Comparison of ENCODE assay signal across 29 cellular contexts in the genomic region with DNA sequence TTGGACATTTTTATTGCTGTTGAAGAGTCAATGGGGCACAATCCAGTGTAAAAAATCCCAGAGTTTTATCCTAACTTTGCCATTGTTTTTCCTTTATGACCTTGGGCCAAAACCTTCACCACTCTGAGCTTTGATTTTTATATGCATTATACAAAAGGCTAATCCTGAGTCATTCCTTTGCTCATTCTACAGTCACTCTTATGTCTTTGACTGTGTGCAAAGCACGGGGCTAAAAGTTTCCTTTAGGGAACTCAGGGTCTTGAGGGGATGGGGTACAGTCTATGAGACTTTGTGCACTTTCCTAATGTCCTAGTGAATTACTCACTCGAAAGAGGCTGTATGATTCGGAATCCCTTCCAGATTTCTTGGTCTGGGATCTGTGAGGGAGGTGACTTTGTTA.
DNase-seq lines count a peak whose midpoint lies in the region; ATAC-seq, FAIRE-seq and TF ChIP-seq lines count a peak whose summit lies in the region.
"Had no signal": no experiment of that assay in that cellular context is flagged by ENCODE, and none has a peak within 500 bp of the region (broad histone marks: within the 10 kb centered on the region; RNA-seq: fewer than 3 reads in every experiment).

No MANE protein-coding gene starts in this region.

- H3K27me3 ChIP-seq in PC-3 (ENCODE audit: low read length): no peaks in the 10 kb centered on the region
- H3K27me3 ChIP-seq in bronchial epithelial cell (ENCODE audit: control insufficient read depth, insufficient read depth, low read length): no peaks in the 10 kb centered on the region
- no peaks in the 10 kb centered on the region for H3K27me3 ChIP-seq in foreskin keratinocyte
- H3K27me3 ChIP-seq: vagina had no signal

- H3K79me2 ChIP-seq in PC-3 (ENCODE audit: low read length): no peaks in the 10 kb centered on the region
- H3K79me2 ChIP-seq: parathyroid adenoma had no signal

- H3K4me3 ChIP-seq in PC-3 (ENCODE audit: low read length) (no peak overlapping the region), bronchial epithelial cell (ENCODE audit: low read depth, low read length) (no peak overlapping the region)
- H3K4me3 ChIP-seq: left ventricle myocardium inferior, SK-N-MC, skin epidermis, thoracic aorta, vagina had no signal

- H4K20me1 ChIP-seq in PC-3 (ENCODE audit: low read length): no peaks in the 10 kb centered on the region

- no peaks in the 10 kb centered on the region for H3K9me3 ChIP-seq in PC-3 (ENCODE audit: low read length)
- H3K9me3 ChIP-seq: left ventricle myocardium inferior, thoracic aorta, vagina had no signal

- no peaks in the 10 kb centered on the region for H3K36me3 ChIP-seq in PC-3 (ENCODE audit: low read depth, low read length)
- no peaks in the 10 kb centered on the region for H3K36me3 ChIP-seq in bronchial epithelial cell (ENCODE audit: control insufficient read depth, insufficient read depth, low read length)
- H3K36me3 ChIP-seq: left ventricle myocardium inferior, thoracic aorta, vagina had no signal

- TF ChIP-seq CTCF in PC-3 (conservative IDR thresholded peaks at IDR 0.05; ENCODE audit: low read depth, low read length) (no peak), bronchial epithelial cell (IDR thresholded peaks at IDR 0.05; ENCODE audit: insufficient read depth, low read length, severe bottlenecking) (no peak), foreskin keratinocyte (conservative IDR thresholded peaks at IDR 0.05) (no peak)

- H3K9me2 ChIP-seq in PC-3 (replicated peaks; ENCODE audit: low read length): no peaks in the 10 kb centered on the region

- peak overlapping the region; percentile 4 for H3K4me2 ChIP-seq in PC-3 (ENCODE audit: low read length)

- H3F3A ChIP-seq in PC-3 (ENCODE audit: low read length, unreplicated experiment): peaks cover 14% of the 10 kb centered on the region

- peaks cover 43% of the 10 kb centered on the region for H3K4me1 ChIP-seq in PC-3 (ENCODE audit: insufficient read depth, low read length)
- H3K4me1 ChIP-seq in foreskin keratinocyte: peaks cover 30% of the 10 kb centered on the region
- H3K4me1 ChIP-seq: left ventricle myocardium inferior, parathyroid adenoma, vagina had no signal

- no TSS peak for BruUV-seq in PC-3 (replicated peaks; lab: Mats Ljungman, UMichigan)

- H3K9ac ChIP-seq in PC-3 (ENCODE audit: low read length): no peak overlapping the region
- H3K9ac ChIP-seq: parathyroid adenoma had no signal

- peak; percentile 78 for DNase-seq in PC-3
- DNase-seq in bronchial epithelial cell (ENCODE audit: low read depth): peak; percentile 57
- peak in 1 of 2 donors; percentile 62 for DNase-seq in foreskin keratinocyte
- DNase-seq in glomerular visceral epithelial cell (ENCODE audit: extremely low spot score): no peak
- no peak for DNase-seq in cortex of kidney (lab: John Stamatoyannopoulos, UW)
- no peak for DNase-seq in stimulated activated CD8-positive, alpha-beta memory T cell treated with anti-CD3 and anti-CD28 coated beads, Interleukin-4, amount 100 ng/mL, for 48 hours
- DNase-seq: ACHN; activated CD4-positive, alpha-beta memory T cell treated with anti-CD3 and anti-CD28 coated beads, Interleukin-2, amount 10 ng/mL, durations not matched to agents 7 days and 5 days; activated CD4-positive, CD25-positive, alpha-beta regulatory T cell treated with anti-CD3 and anti-CD28 coated beads, Interleukin-2, amount 50 U/mL, for 72 hours; activated CD8-positive, alpha-beta memory T cell treated with anti-CD3 and anti-CD28 coated beads, Interleukin-2, amount 50 U/mL, for 4 hours; activated naive CD4-positive, alpha-beta T cell; activated naive CD8-positive, alpha-beta T cell treated with anti-CD3 and anti-CD28 coated beads, Interleukin-2, amount 50 U/mL, for 24 hours; CD8-positive, alpha-beta memory T cell; head of caudate nucleus; Karpas-422; left ventricle myocardium inferior; stimulated activated naive CD8-positive, alpha-beta T cell treated with anti-CD3 and anti-CD28 coated beads, Interleukin-15, amount 100 ng/mL, for 72 hours had no signal

- POLR2A ChIA-PET in PC-3 (lab: Charles Lee; ENCODE audit: unreplicated experiment): interaction anchor here (0.7 kb wide), 1 partner anchor 112 kb away, joined by 5 read pairs; no protein-coding TSS in a partner anchor

- FAIRE-seq in G401.6 (lab: Jason Lieb, UNC) (peak; percentile 97), bronchial epithelial cell (lab: Jason Lieb, UNC) (no peak)
- FAIRE-seq: endometrium, GM12878, H54, HepG2, islet of Langerhans had no signal

- intact Hi-C loops in PC-3 (cut with micrococcal nuclease): loop anchor here (1.0 kb wide), 1 partner anchor 56 kb away; no protein-coding TSS in a partner anchor

- peak; percentile 50 for ATAC-seq in PC-3
- ATAC-seq in foreskin keratinocyte: peak; percentile 38
- ATAC-seq in GM18861 (IDR thresholded peaks at IDR 0.05; ENCODE audit: unreplicated experiment): no peak
- ATAC-seq: activated naive CD8-positive, alpha-beta T cell treated with anti-CD3 and anti-CD28 coated beads, Interleukin-2, amount 50 U/mL, for 24 hours; HepG2 had no signal

- CTCF ChIA-PET in PC-3 (lab: Charles Lee): interaction anchor here (0.6 kb wide), 1 partner anchor 1018 kb away, joined by 7 read pairs; no protein-coding TSS in a partner anchor

- H3K27ac ChIP-seq in PC-3 (ENCODE audit: low read length): peak overlapping the region; percentile 86
- peak overlapping the region; percentile 36 for H3K27ac ChIP-seq in foreskin keratinocyte
- H3K27ac ChIP-seq: left ventricle myocardium inferior, parathyroid adenoma, SK-N-MC, thoracic aorta, vagina had no signal

- no peak overlapping the region for H2AFZ ChIP-seq in PC-3 (ENCODE audit: low read length)
- H2AFZ ChIP-seq: parathyroid adenoma had no signal

Comparison
In these comparisons a context has a peak if more than half of its experiments do, and no peak if none do; other contexts are left out.
1. DNase-seq: peak in PC-3 (single experiment) and bronchial epithelial cell (single experiment); none in glomerular visceral epithelial cell (single experiment), cortex of kidney (single experiment) and stimulated activated CD8-positive, alpha-beta memory T cell treated with anti-CD3 and anti-CD28 coated beads, Interleukin-4, amount 100 ng/mL, for 48 hours (single experiment).